ENCODE assay signal across 24 cellular contexts in the genomic region with DNA sequence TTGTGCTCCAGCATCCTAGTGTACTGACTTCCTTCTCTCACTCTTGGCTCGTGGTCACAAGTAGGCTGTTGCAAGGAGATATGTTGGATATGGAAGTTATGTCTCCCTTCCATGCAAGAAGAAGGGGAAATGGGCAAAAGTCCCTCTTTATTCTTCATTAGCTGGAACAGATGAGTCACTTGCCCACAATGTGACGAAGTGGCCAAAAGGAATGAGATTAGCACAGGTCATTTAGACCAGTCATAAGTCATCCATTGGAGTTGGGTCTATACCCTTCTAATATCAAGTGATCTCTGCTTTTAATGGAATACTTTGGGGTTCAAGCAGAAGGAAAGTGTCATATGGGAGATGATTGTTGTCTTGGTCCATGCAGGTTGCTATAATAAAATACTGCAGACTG.
A peak's percentile ranks its signal among the peaks of the same experiment; 100 is the strongest.
DNase-seq lines count a peak whose midpoint lies in the region; ATAC-seq and TF ChIP-seq lines count a peak whose summit lies in the region.
"Had no signal": no experiment of that assay in that cellular context is flagged by ENCODE, and none has a peak within 500 bp of the region (broad histone marks: within the 10 kb centered on the region; RNA-seq: fewer than 3 reads in every experiment).

No MANE protein-coding gene starts in this region.

- no peak overlapping the region for H3K14ac ChIP-seq in H9 (ENCODE audit: insufficient read depth, low read length)

- TF ChIP-seq CTCF in HCT116 (IDR thresholded peaks at IDR 0.05 in 2 of 3, conservative IDR thresholded peaks at IDR 0.05 in 1 of 3; ENCODE audit: borderline replicate concordance in 1 of 3, insufficient read depth in 1 of 3, low read depth in 2 of 3, low read length in 2 of 3) (no peak), H9 (conservative IDR thresholded peaks at IDR 0.05) (no peak)

- H3K9me3 ChIP-seq in HCT116 (ENCODE audit: control insufficient read depth in 1 of 2, insufficient read depth in 1 of 2, low read depth in 1 of 2, low read length in 2 of 2) (no peaks in the 10 kb centered on the region), H9 (ENCODE audit: control insufficient read depth, low read depth, low read length) (no peaks in the 10 kb centered on the region)
- H3K9me3 ChIP-seq: adrenal gland, gastroesophageal sphincter, MG63, uterus had no signal

- H4K8ac ChIP-seq in H9 (replicated peaks; ENCODE audit: insufficient read length, low read depth, low read length): no peak overlapping the region

- H3K79me1 ChIP-seq in H9 (ENCODE audit: insufficient read depth, low read depth, low read length, poor library complexity, severe bottlenecking): no peaks in the 10 kb centered on the region

- no peak overlapping the region for H2BK5ac ChIP-seq in H9 (ENCODE audit: insufficient read length, low read length)

- H3K23ac ChIP-seq in H9 (ENCODE audit: insufficient read length, low read depth, low read length): no peak overlapping the region

- no peak overlapping the region for H3T11ph ChIP-seq in H9 (ENCODE audit: low read length)

- H3K23me2 ChIP-seq in H9 (ENCODE audit: insufficient read length, low read depth, low read length, poor library complexity, severe bottlenecking): no peaks in the 10 kb centered on the region

- H3K4me1 Mint-ChIP-seq in H9: no peaks in the 10 kb centered on the region
- H3K4me1 Mint-ChIP-seq: activated CD8-positive, alpha-beta memory T cell treated with anti-CD3 and anti-CD28 coated beads, Interleukin-2, amount 10 ng/mL, durations not matched to agents 7 days and 5 days had no signal

- H3K9me2 ChIP-seq in HCT116 (ENCODE audit: insufficient read depth): no peaks in the 10 kb centered on the region

- intact Hi-C loops in HCT116 (cut with micrococcal nuclease): no loop called here

- H2BK12ac ChIP-seq in H9 (ENCODE audit: insufficient read length, low read depth, low read length): no peak overlapping the region

- no peak overlapping the region for H3K18ac ChIP-seq in H9 (ENCODE audit: insufficient read length, low read depth, low read length)

- TF ChIP-seq POLR2A in HCT116 (IDR thresholded peaks at IDR 0.05; ENCODE audit: borderline replicate concordance, extremely low read depth, insufficient read depth, insufficient read length): no peak

- no peak overlapping the region for H3K56ac ChIP-seq in H9 (ENCODE audit: insufficient read length, low read depth, low read length)

- H3K4me2 ChIP-seq in HCT116 (ENCODE audit: low read length) (peak overlapping the region; percentile 15), H9 (ENCODE audit: insufficient read depth, insufficient read length, low read length) (no peak overlapping the region)

- no peaks in the 10 kb centered on the region for H3K27me3 Mint-ChIP-seq in H9 (ENCODE audit: low read depth)
- H3K27me3 Mint-ChIP-seq: activated CD8-positive, alpha-beta memory T cell treated with anti-CD3 and anti-CD28 coated beads, Interleukin-2, amount 10 ng/mL, durations not matched to agents 7 days and 5 days had no signal

- POLR2A ChIA-PET in HCT116 (lab: Charles Lee): no interaction called here

- CTCF ChIA-PET in HCT116 (lab: Charles Lee): no interaction called here

- H4K20me1 ChIP-seq in HCT116 (ENCODE audit: insufficient read depth) (no peaks in the 10 kb centered on the region), H9 (ENCODE audit: control insufficient read depth, insufficient read depth, insufficient read length) (no peaks in the 10 kb centered on the region)

- TF ChIP-seq RAD21 in HCT116 (IDR thresholded peaks at IDR 0.05; ENCODE audit: low read depth): no peak

- H3K9ac ChIP-seq in HCT116 (ENCODE audit: low read length) (no peak overlapping the region), H9 (ENCODE audit: extremely low read depth, insufficient read length, low read length) (no peak overlapping the region)
- H3K9ac ChIP-seq: parathyroid adenoma had no signal

- no CpG with 5 or more reads among the region's 2 CpGs for WGBS in H9 (ENCODE audit: extremely low coverage, insufficient read length, low lambda C conversion rate)

- no peaks in the 10 kb centered on the region for H3K9me3 Mint-ChIP-seq in H9

- no peaks in the 10 kb centered on the region for H3K36me3 Mint-ChIP-seq in H9 (ENCODE audit: insufficient read depth in 1 of 3, low read depth in 3 of 3)
- H3K36me3 Mint-ChIP-seq: activated CD8-positive, alpha-beta memory T cell treated with anti-CD3 and anti-CD28 coated beads, Interleukin-2, amount 10 ng/mL, durations not matched to agents 7 days and 5 days; naive thymus-derived CD4-positive, alpha-beta T cell had no signal

- ATAC-seq in HCT116: 0 out of 2 replicates have a peak, but pooled peaks have one; percentile 36
- ATAC-seq in GM21619 (IDR thresholded peaks at IDR 0.05; ENCODE audit: unreplicated experiment): no peak
- ATAC-seq in GM19351 (IDR thresholded peaks at IDR 0.05; ENCODE audit: unreplicated experiment): no peak
- ATAC-seq: activated CD8-positive, alpha-beta memory T cell treated with anti-CD3 and anti-CD28 coated beads, Interleukin-2, amount 10 ng/mL, durations not matched to agents 7 days and 5 days; gastroesophageal sphincter; naive thymus-derived CD4-positive, alpha-beta T cell had no signal

- no peak overlapping the region for H3K27ac Mint-ChIP-seq in H9
- H3K27ac Mint-ChIP-seq: activated CD4-positive, alpha-beta T cell treated with anti-CD3 and anti-CD28 coated beads for 36 hours; activated CD8-positive, alpha-beta memory T cell treated with anti-CD3 and anti-CD28 coated beads, Interleukin-2, amount 10 ng/mL, durations not matched to agents 7 days and 5 days; naive thymus-derived CD4-positive, alpha-beta T cell had no signal

- H3K36me3 ChIP-seq in HCT116 (ENCODE audit: control insufficient read depth in 1 of 2, insufficient read depth in 2 of 2, low read length in 2 of 2): no peaks in the 10 kb centered on the region
- H3K36me3 ChIP-seq: adrenal gland, gastroesophageal sphincter, MG63, uterus had no signal

- no peak overlapping the region for H3K4me3 Mint-ChIP-seq in H9
- H3K4me3 Mint-ChIP-seq: activated CD4-positive, alpha-beta T cell treated with anti-CD3 and anti-CD28 coated beads for 36 hours; activated CD8-positive, alpha-beta memory T cell treated with anti-CD3 and anti-CD28 coated beads, Interleukin-2, amount 10 ng/mL, durations not matched to agents 7 days and 5 days; naive thymus-derived CD4-positive, alpha-beta T cell had no signal

- H2BK15ac ChIP-seq in H9 (ENCODE audit: low read depth, low read length): no peak overlapping the region

- H3K4me1 ChIP-seq in HCT116 (ENCODE audit: control insufficient read depth in 1 of 2, insufficient read depth in 2 of 2, low read length in 2 of 2) (peaks cover 0 to 36% of the 10 kb centered on the region in 2 experiments; a peak in 2 of 4 replicates), H9 (ENCODE audit: insufficient read depth, low read length) (no peaks in the 10 kb centered on the region)
- H3K4me1 ChIP-seq: gastroesophageal sphincter had no signal

- no peak overlapping the region for H3K4me3 ChIP-seq in HCT116 (replicated peaks in 1 of 2; ENCODE audit: low read depth in 1 of 2, low read length in 2 of 2)
- H3K4me3 ChIP-seq: adrenal gland, gastroesophageal sphincter, lung, MG63, SK-N-MC, uterus had no signal

- no TSS peak for BruUV-seq in HCT116 (replicated peaks; lab: Mats Ljungman, UMichigan)

- H4K91ac ChIP-seq in H9 (ENCODE audit: insufficient read length, low read depth, low read length): no peak overlapping the region

- no peak overlapping the region for H4K5ac ChIP-seq in H9 (ENCODE audit: insufficient read length, low read depth, low read length)

- no peak overlapping the region for H3K27ac ChIP-seq in HCT116 (ENCODE audit: low read depth, low read length)
- H3K27ac ChIP-seq in H9 (ENCODE audit: insufficient read length, low read depth, low read length): no peak overlapping the region
- H3K27ac ChIP-seq: adrenal gland, gastroesophageal sphincter, parathyroid adenoma, SK-N-MC, uterus had no signal

- no peak overlapping the region for H2AK5ac ChIP-seq in H9 (ENCODE audit: insufficient read length, low read length)

- RAD21 ChIA-PET in HCT116 (lab: Charles Lee; ENCODE audit: low non-redundant PET in 1 of 2, low total read pairs in 2 of 2, uncharacterized antibody in 2 of 2, unreplicated experiment in 2 of 2): no interaction called here

- DNase-seq in AG08396 (ENCODE audit: low spot score): peak; percentile 32
- peak; percentile 8 for DNase-seq in HCT116 (ENCODE audit: low read depth, low spot score)
- peak; percentile 65 for DNase-seq in astrocyte of the hippocampus (ENCODE audit: low read depth, low spot score)
- DNase-seq in foreskin melanocyte: peak; percentile 53
- no peak for DNase-seq in H9
- DNase-seq in NCI-H1092 treated with DMSO at 0.1 percent for 48 hours (lab: John Stamatoyannopoulos, UW): no peak
- DNase-seq: activated CD8-positive, alpha-beta memory T cell treated with anti-CD3 and anti-CD28 coated beads, Interleukin-2, amount 10 ng/mL, durations not matched to agents 7 days and 5 days; activated effector memory CD4-positive, alpha-beta T cell treated with Interleukin-2 at 50 U/mL for 16 hours; adrenal gland; cerebellar nuclear complex; effector memory CD4-positive, alpha-beta T cell; MG63; naive thymus-derived CD4-positive, alpha-beta T cell; NCI-H187; NCI-H510A treated with DMSO at 0.1 percent for 48 hours; stimulated activated CD4-positive, alpha-beta T cell treated with anti-CD3 and anti-CD28 coated beads, Interleukin-4, amount 100 ng/mL, for 1 hour; uterus had no signal

- H3K27me3 ChIP-seq in HCT116 (ENCODE audit: insufficient read depth, low read length) (no peaks in the 10 kb centered on the region), H9 (ENCODE audit: insufficient read depth, low read length) (no peaks in the 10 kb centered on the region)
- H3K27me3 ChIP-seq: adrenal gland, gastroesophageal sphincter, MG63, uterus had no signal

- no peak overlapping the region for H2BK20ac ChIP-seq in H9 (ENCODE audit: low read depth, low read length, poor library complexity, severe bottlenecking)

- no peak overlapping the region for H2BK120ac ChIP-seq in H9 (ENCODE audit: low read depth, low read length, poor library complexity, severe bottlenecking)

- H3K79me2 ChIP-seq in HCT116 (ENCODE audit: insufficient read depth, low read length) (no peaks in the 10 kb centered on the region), H9 (ENCODE audit: insufficient read depth, low read length) (no peaks in the 10 kb centered on the region)
- H3K79me2 ChIP-seq: parathyroid adenoma had no signal

- no peak overlapping the region for H3K4ac ChIP-seq in H9 (ENCODE audit: low read depth, low read length)

- no peak overlapping the region for H2AFZ ChIP-seq in HCT116 (ENCODE audit: low read depth, low read length, poor library complexity, severe bottlenecking)
- no peak overlapping the region for H2AFZ ChIP-seq in H9 (ENCODE audit: low read length)

TF ChIP-seq in HCT116, 20 proteins besides CTCF, POLR2A, EP300 and RAD21 (continues in another document):
- TF ChIP-seq, protein P1, sequence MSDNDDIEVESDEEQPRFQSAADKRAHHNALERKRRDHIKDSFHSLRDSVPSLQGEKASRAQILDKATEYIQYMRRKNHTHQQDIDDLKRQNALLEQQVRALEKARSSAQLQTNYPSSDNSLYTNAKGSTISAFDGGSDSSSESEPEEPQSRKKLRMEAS (IDR thresholded peaks at IDR 0.05): no peak
- 0 out of 2 replicates have a peak, but pooled peaks have one; percentile 15 for TF ChIP-seq JUND (IDR thresholded peaks at IDR 0.05)
- 0 out of 2 replicates have a peak, but pooled peaks have one; percentile 20 for TF ChIP-seq FOSL1 (IDR thresholded peaks at IDR 0.05; ENCODE audit: low read depth)

Comparison
In these comparisons a context has a peak if more than half of its experiments do, and no peak if none do; other contexts are left out.
1. DNase-seq: peak in AG08396 (single experiment), HCT116 (single experiment), astrocyte of the hippocampus (single experiment) and foreskin melanocyte (single experiment); none in H9 (single experiment) and NCI-H1092 treated with DMSO at 0.1 percent for 48 hours (single experiment).